29 cellular contexts compared by ENCODE assay signal in genomic region chr10:70814126-70814525, GRCh38. TPM values are rescaled to one million over a fixed set of nuclear protein-coding genes. Genes with fewer than 3 reads are reported as not detected.
A peak's percentile ranks its signal among the peaks of the same experiment; 100 is the strongest.
DNase-seq lines count a peak whose midpoint lies in the region; ATAC-seq, FAIRE-seq and TF ChIP-seq lines count a peak whose summit lies in the region.
"Had no signal": no experiment of that assay in that cellular context is flagged by ENCODE, and none has a peak within 500 bp of the region (broad histone marks: within the 10 kb centered on the region; RNA-seq: fewer than 3 reads in every experiment).

No MANE protein-coding gene starts in this region.

- intact Hi-C loops in CD4-positive, alpha-beta memory T cell (cut with micrococcal nuclease): loop anchor here (10.0 kb wide), 2 partner anchors 391 to 961 kb away; partner anchors contain the start of gene VSIR
- intact Hi-C loops in PC-3 (cut with micrococcal nuclease) (no loop called here), spleen (cut with DNase I; ENCODE audit: low total_unique reads) (no loop called here)

- POLR2A ChIA-PET in CD4-positive, alpha-beta memory T cell (lab: Charles Lee; ENCODE audit: partially characterized antibody): no interaction called here
- POLR2A ChIA-PET in PC-3 (lab: Charles Lee; ENCODE audit: unreplicated experiment): no interaction called here

- peak overlapping the region in 2 of 3 donors; percentile 83 to 94 for H3K27ac Mint-ChIP-seq in CD4-positive, CD25-positive, alpha-beta regulatory T cell
- peak overlapping the region in 3 of 7 donors; percentile 37 to 78 (median 71) for H3K27ac Mint-ChIP-seq in CD4-positive, alpha-beta memory T cell
- H3K27ac Mint-ChIP-seq in effector memory CD8-positive, alpha-beta T cell: peak overlapping the region; percentile 64 to 80
- H3K27ac Mint-ChIP-seq in nephron: peak overlapping the region; percentile 48 to 97 (median 75)
- H3K27ac Mint-ChIP-seq: HFFc6, WTC11 had no signal

- no peak overlapping the region for H3K27ac ChIP-seq in CD4-positive, CD25-positive, alpha-beta regulatory T cell (ENCODE audit: insufficient read depth, low read length, poor library complexity, severe bottlenecking)
- H3K27ac ChIP-seq in CD4-positive, alpha-beta memory T cell (ENCODE audit: low read depth, low read length): no peak overlapping the region
- H3K27ac ChIP-seq in PC-3 (ENCODE audit: low read length) (no peak overlapping the region), spleen (no peak overlapping the region)
- H3K27ac ChIP-seq: lower lobe of right lung, right atrium auricular region, stomach, tibial artery had no signal

- H3K36me3 ChIP-seq in CD4-positive, CD25-positive, alpha-beta regulatory T cell (ENCODE audit: control insufficient read depth, insufficient read depth, low read length): no peaks in the 10 kb centered on the region
- H3K36me3 ChIP-seq in CD4-positive, alpha-beta memory T cell (ENCODE audit: insufficient read depth, low read length): no peaks in the 10 kb centered on the region
- H3K36me3 ChIP-seq in PC-3 (ENCODE audit: low read depth, low read length): peaks cover 15% of the 10 kb centered on the region
- H3K36me3 ChIP-seq in spleen: peaks cover 0 to 20% (median 0%) of the 10 kb centered on the region in 6 donors
- H3K36me3 ChIP-seq: right atrium auricular region had no signal

- H3K4me3 Mint-ChIP-seq in CD4-positive, CD25-positive, alpha-beta regulatory T cell: peak overlapping the region; percentile 22 to 92 (median 86)
- peak overlapping the region; percentile 19 to 89 (median 68) for H3K4me3 Mint-ChIP-seq in CD4-positive, alpha-beta memory T cell
- H3K4me3 Mint-ChIP-seq in effector memory CD8-positive, alpha-beta T cell: peak overlapping the region; percentile 87 to 93
- peak overlapping the region; percentile 70 to 83 (median 75) for H3K4me3 Mint-ChIP-seq in nephron
- H3K4me3 Mint-ChIP-seq: HFFc6, WTC11 had no signal

- peaks cover 5 to 44% (median 24%) of the 10 kb centered on the region in 4 donors for H3K4me1 Mint-ChIP-seq in CD4-positive, CD25-positive, alpha-beta regulatory T cell
- peaks cover 21 to 46% (median 34%) of the 10 kb centered on the region in 4 donors for H3K4me1 Mint-ChIP-seq in CD4-positive, alpha-beta memory T cell
- peaks cover 26 to 29% of the 10 kb centered on the region in 2 donors for H3K4me1 Mint-ChIP-seq in effector memory CD8-positive, alpha-beta T cell (ENCODE audit: low read depth in 2 of 2)
- H3K4me1 Mint-ChIP-seq in nephron: peaks cover 20% of the 10 kb centered on the region

- CTCF ChIA-PET in CD4-positive, alpha-beta memory T cell (lab: Charles Lee; ENCODE audit: partially characterized antibody): interaction anchor here (1.1 to 2.7 kb wide), 3 partner anchors 13 to 65 kb away, joined by 3 to 8 read pairs (median 6); no protein-coding TSS in a partner anchor
- CTCF ChIA-PET in PC-3 (lab: Charles Lee): interaction anchor here (1.0 kb wide), 1 partner anchor 53 kb away, joined by 4 read pairs; no protein-coding TSS in a partner anchor

- no peak overlapping the region for H3K9ac ChIP-seq in PC-3 (ENCODE audit: low read length)

- no peaks in the 10 kb centered on the region for H3K9me3 ChIP-seq in CD4-positive, CD25-positive, alpha-beta regulatory T cell (ENCODE audit: control insufficient read depth in 2 of 2, low read length in 2 of 2)
- H3K9me3 ChIP-seq in CD4-positive, alpha-beta memory T cell (ENCODE audit: control insufficient read depth in 1 of 2, low read length in 2 of 2): no peaks in the 10 kb centered on the region
- H3K9me3 ChIP-seq in PC-3 (ENCODE audit: low read length) (no peaks in the 10 kb centered on the region), spleen (no peaks in the 10 kb centered on the region)
- H3K9me3 ChIP-seq: lower lobe of right lung, right atrium auricular region, stomach, tibial artery had no signal

- 76 to 88% (median 84%) methylated on average over 4 of the region's 4 CpGs for WGBS in spleen, 5 donors

- TF ChIP-seq POLR2A in spleen (IDR thresholded peaks at IDR 0.05): no peak

- TF ChIP-seq CTCF in nephron (IDR thresholded peaks at IDR 0.05; ENCODE audit: unreplicated experiment in 3 of 3): no peak
- no peak for TF ChIP-seq CTCF in PC-3 (conservative IDR thresholded peaks at IDR 0.05; ENCODE audit: low read depth, low read length)
- TF ChIP-seq CTCF in spleen (IDR thresholded peaks at IDR 0.05 in 8 of 11, conservative IDR thresholded peaks at IDR 0.05 in 3 of 11): no peak

- peaks cover 15% of the 10 kb centered on the region for H3K4me1 ChIP-seq in CD4-positive, CD25-positive, alpha-beta regulatory T cell (ENCODE audit: control insufficient read depth, insufficient read depth, low read length, poor library complexity, severe bottlenecking)
- peaks cover 28% of the 10 kb centered on the region for H3K4me1 ChIP-seq in CD4-positive, alpha-beta memory T cell (ENCODE audit: insufficient read depth, low read length)
- peaks cover 27% of the 10 kb centered on the region for H3K4me1 ChIP-seq in PC-3 (ENCODE audit: insufficient read depth, low read length)
- H3K4me1 ChIP-seq in spleen: peaks cover 0 to 43% (median 20%) of the 10 kb centered on the region in 6 donors

- no peaks in the 10 kb centered on the region for H3K27me3 ChIP-seq in CD4-positive, CD25-positive, alpha-beta regulatory T cell (ENCODE audit: control insufficient read depth, insufficient read depth, low read length)
- H3K27me3 ChIP-seq in CD4-positive, alpha-beta memory T cell (ENCODE audit: insufficient read depth, low read length): no peaks in the 10 kb centered on the region
- H3K27me3 ChIP-seq in PC-3 (ENCODE audit: low read length) (no peaks in the 10 kb centered on the region), spleen (replicated peaks in 1 of 7) (no peaks in the 10 kb centered on the region)
- H3K27me3 ChIP-seq: dorsolateral prefrontal cortex, right atrium auricular region, stomach, tibial artery had no signal

- H3K4me3 ChIP-seq in CD4-positive, CD25-positive, alpha-beta regulatory T cell (ENCODE audit: low read depth, low read length): no peak overlapping the region
- H3K4me3 ChIP-seq in CD4-positive, alpha-beta memory T cell (ENCODE audit: low read length in 2 of 2): no peak overlapping the region
- H3K4me3 ChIP-seq in PC-3 (ENCODE audit: low read length): no peak overlapping the region
- H3K4me3 ChIP-seq in spleen: no peak overlapping the region
- H3K4me3 ChIP-seq: dorsolateral prefrontal cortex, lower lobe of right lung, right atrium auricular region, stomach, tibial artery had no signal

- no peaks in the 10 kb centered on the region for H3K9me2 ChIP-seq in PC-3 (replicated peaks; ENCODE audit: low read length)

- H3K36me3 Mint-ChIP-seq in CD4-positive, CD25-positive, alpha-beta regulatory T cell: peaks cover 4% of the 10 kb centered on the region
- H3K36me3 Mint-ChIP-seq in CD4-positive, alpha-beta memory T cell: peaks cover 5 to 11% of the 10 kb centered on the region in 2 donors
- H3K36me3 Mint-ChIP-seq in effector memory CD8-positive, alpha-beta T cell (ENCODE audit: insufficient read depth): no peaks in the 10 kb centered on the region
- H3K36me3 Mint-ChIP-seq in nephron (ENCODE audit: low read depth): peaks cover 9% of the 10 kb centered on the region

- peaks cover 26% of the 10 kb centered on the region for H3K79me2 ChIP-seq in PC-3 (ENCODE audit: low read length)

- no TSS peak for BruUV-seq in PC-3 (replicated peaks; lab: Mats Ljungman, UMichigan)

- H3K4me2 ChIP-seq in PC-3 (ENCODE audit: low read length): no peak overlapping the region

- FAIRE-seq in GM19239 (lab: Jason Lieb, UNC): no peak
- FAIRE-seq: endothelial cell of umbilical vein, G401.6 had no signal

- DNase-seq in CD4-positive, CD25-positive, alpha-beta regulatory T cell: no peak
- DNase-seq in CD4-positive, alpha-beta memory T cell: no peak
- no peak for DNase-seq in effector memory CD8-positive, alpha-beta T cell
- DNase-seq in PC-3 (no peak), spleen (no peak), GM19239 (ENCODE audit: insufficient read length, low spot score) (no peak)
- DNase-seq: activated naive CD4-positive, alpha-beta T cell treated with Interleukin-2 at 50 U/mL for 16 hours; dorsolateral prefrontal cortex; glutamatergic neuron; HFFc6; lower lobe of right lung; NCI-H1105; NCI-H1930; NCI-H748 treated with DMSO at 0.1 percent for 48 hours; RPMI8226; stimulated activated CD4-positive, alpha-beta T cell treated with anti-CD3 and anti-CD28 coated beads, Interleukin-4, amount 100 ng/mL, for 4 hours; stomach; T-helper 9 cell; tibial artery had no signal

- no peaks in the 10 kb centered on the region for H3F3A ChIP-seq in PC-3 (ENCODE audit: low read length, unreplicated experiment)

- no peaks in the 10 kb centered on the region for H4K20me1 ChIP-seq in PC-3 (ENCODE audit: low read length)

- ATAC-seq in CD4-positive, CD25-positive, alpha-beta regulatory T cell (ENCODE audit: low read depth in 2 of 2): no peak
- ATAC-seq in effector memory CD8-positive, alpha-beta T cell (replicated peaks): no peak
- no peak for ATAC-seq in PC-3
- ATAC-seq: lower lobe of right lung, WTC11 had no signal

- no peaks in the 10 kb centered on the region for H3K9me3 Mint-ChIP-seq in CD4-positive, CD25-positive, alpha-beta regulatory T cell
- H3K9me3 Mint-ChIP-seq in CD4-positive, alpha-beta memory T cell: no peaks in the 10 kb centered on the region
- H3K9me3 Mint-ChIP-seq in effector memory CD8-positive, alpha-beta T cell: no peaks in the 10 kb centered on the region
- no peaks in the 10 kb centered on the region for H3K9me3 Mint-ChIP-seq in nephron
- H3K9me3 Mint-ChIP-seq: HFFc6, IgD-negative memory B cell, WTC11 had no signal

- no peak overlapping the region for H2AFZ ChIP-seq in PC-3 (ENCODE audit: low read length)

- no peaks in the 10 kb centered on the region for H3K27me3 Mint-ChIP-seq in CD4-positive, CD25-positive, alpha-beta regulatory T cell
- no peaks in the 10 kb centered on the region for H3K27me3 Mint-ChIP-seq in CD4-positive, alpha-beta memory T cell
- no peaks in the 10 kb centered on the region for H3K27me3 Mint-ChIP-seq in effector memory CD8-positive, alpha-beta T cell
- no peaks in the 10 kb centered on the region for H3K27me3 Mint-ChIP-seq in nephron (ENCODE audit: low read depth)
- H3K27me3 Mint-ChIP-seq: IgD-negative memory B cell had no signal

RNA-seq across cellular contexts. Expression of gene SGPL1, which starts 1.6 kb away (rescaled TPM):
- total RNA-seq in CD4-positive, CD25-positive, alpha-beta regulatory T cell: 30.4 TPM
- polyA plus RNA-seq in CD4-positive, CD25-positive, alpha-beta regulatory T cell: 10 to 100 TPM; 12.8 to 16.8 (median 14.9) TPM
- 10 to 100 TPM; 29.6 to 32.2 TPM for total RNA-seq in CD4-positive, alpha-beta memory T cell
- polyA plus RNA-seq in CD4-positive, alpha-beta memory T cell: 10 to 100 TPM; 14.3 to 14.7 TPM
- total RNA-seq in PC-3 (2014; rRNA removed) (77.6 and 101 TPM in 2 replicates), spleen (10 to 100 TPM; 50.4 to 75.1 (median 65.8) TPM)
- 10 to 100 TPM in 1 of 3 donors, 1 to 10 TPM in 2; 6.8 to 10.6 (median 7.8) TPM for polyA plus RNA-seq in spleen

RNA-seq across cellular contexts. Expression of gene TBATA, which starts 28.9 kb away (rescaled TPM):
- total RNA-seq in CD4-positive, CD25-positive, alpha-beta regulatory T cell: not detected
- not detected for polyA plus RNA-seq in CD4-positive, CD25-positive, alpha-beta regulatory T cell
- total RNA-seq in CD4-positive, alpha-beta memory T cell: not detected
- polyA plus RNA-seq in CD4-positive, alpha-beta memory T cell: not detected
- total RNA-seq in PC-3 (2014; rRNA removed) (not detected in 2 replicates), spleen (1 to 10 TPM in 2 of 7 donors, under 1 TPM in 5; 0.56 to 2.9 (median 0.66) TPM)
- polyA plus RNA-seq in spleen: under 1 TPM in 1 of 3 donors, not detected in 2; 0.45 TPM
- total RNA-seq: dorsolateral prefrontal cortex, endothelial cell of umbilical vein, HFFc6, kidney epithelial cell, lower lobe of right lung, M059J, omental fat pad, right atrium auricular region, SK-MEL-5, stomach, WTC11 had no signal
- polyA plus RNA-seq: endothelial cell of umbilical vein, IgD-negative memory B cell, stomach had no signal
